In genomic region chr4:102342404-102343074, GRCh38 we compare ENCODE assay signal across 10 cellular contexts. TPM values are rescaled to one million over a fixed set of nuclear protein-coding genes. Genes with fewer than 3 reads are reported as not detected.
DNase-seq lines count a peak whose midpoint lies in the region; ATAC-seq and TF ChIP-seq lines count a peak whose summit lies in the region.
"Had no signal": no experiment of that assay in that cellular context is flagged by ENCODE, and none has a peak within 500 bp of the region (broad histone marks: within the 10 kb centered on the region; RNA-seq: fewer than 3 reads in every experiment).

No MANE protein-coding gene starts in this region.

- H3F3A ChIP-seq in GM23338 (replicated peaks; ENCODE audit: low read depth): no peaks in the 10 kb centered on the region

- no peaks in the 10 kb centered on the region for H3K27me3 Mint-ChIP-seq in CD8-positive, alpha-beta T cell (ENCODE audit: low read depth)
- H3K27me3 Mint-ChIP-seq in GM23338 (ENCODE audit: insufficient read depth, low read depth, poor library complexity) (peaks cover 19% of the 10 kb centered on the region), WTC11 (ENCODE audit: low read depth) (peaks cover 17% of the 10 kb centered on the region), immature natural killer cell (ENCODE audit: low read depth in 3 of 3) (peaks cover 5 to 19% (median 8%) of the 10 kb centered on the region in 3 donors)

- intact Hi-C loops in CD8-positive, alpha-beta T cell (cut with DNase I, micrococcal nuclease): loop anchor here (5.0 to 10.0 kb wide), 5 partner anchors 160 to 1318 kb away; partner anchors contain the start of genes BDH2 (in 1 of the 2), CENPE (in 1 of the 2), NFKB1 (in 1 of the 2) and PPP3CA (in 1 of the 2)

- no peaks in the 10 kb centered on the region for H3K27me3 ChIP-seq in CD8-positive, alpha-beta T cell (ENCODE audit: insufficient read depth, low read length)
- peaks cover 19% of the 10 kb centered on the region for H3K27me3 ChIP-seq in GM23338 (ENCODE audit: insufficient read depth)
- H3K27me3 ChIP-seq: heart left ventricle had no signal

- peaks cover 18% of the 10 kb centered on the region for H3K36me3 Mint-ChIP-seq in CD8-positive, alpha-beta T cell
- no peaks in the 10 kb centered on the region for H3K36me3 Mint-ChIP-seq in GM23338 (ENCODE audit: low read depth)
- H3K36me3 Mint-ChIP-seq in WTC11: peaks cover 3% of the 10 kb centered on the region
- no peaks in the 10 kb centered on the region for H3K36me3 Mint-ChIP-seq in immature natural killer cell

- H3K9me2 ChIP-seq in GM23338 (ENCODE audit: insufficient read depth): no peaks in the 10 kb centered on the region

- no peaks in the 10 kb centered on the region for H3K9me3 ChIP-seq in CD8-positive, alpha-beta T cell (ENCODE audit: low read length)
- H3K9me3 ChIP-seq: heart left ventricle had no signal

- no peak overlapping the region for H3K27ac ChIP-seq in CD8-positive, alpha-beta T cell (ENCODE audit: low read depth, low read length)
- H3K27ac ChIP-seq in GM23338 (ENCODE audit: low read depth): no peak overlapping the region
- H3K27ac ChIP-seq: heart left ventricle had no signal

- no peak for TF ChIP-seq CTCF in CD8-positive, alpha-beta T cell (IDR thresholded peaks at IDR 0.05)
- no peak for TF ChIP-seq CTCF in GM23338 (conservative IDR thresholded peaks at IDR 0.05; ENCODE audit: low read depth in 2 of 2)
- TF ChIP-seq CTCF in WTC11 (IDR thresholded peaks at IDR 0.05): no peak
- no peak for TF ChIP-seq CTCF in GM20000 (IDR thresholded peaks at IDR 0.05; ENCODE audit: extremely low read depth, missing control alignments)

- no peaks in the 10 kb centered on the region for H4K20me1 ChIP-seq in GM23338 (replicated peaks; ENCODE audit: insufficient read depth)

- peak overlapping the region; percentile 92 for H3K4me3 Mint-ChIP-seq in CD8-positive, alpha-beta T cell
- H3K4me3 Mint-ChIP-seq in GM23338 (peak overlapping the region; percentile 85), WTC11 (peak overlapping the region; percentile 84), immature natural killer cell (peak overlapping the region in 4 of 5 donors; percentile 11 to 66 (median 46))

- POLR2A ChIA-PET in CD8-positive, alpha-beta T cell (lab: Charles Lee): interaction anchor here (0.6 kb wide), 1 partner anchor 418 kb away, joined by 3 read pairs; no protein-coding TSS in a partner anchor
- POLR2A ChIA-PET in WTC11 (lab: Charles Lee): no interaction called here

- H3K4me2 ChIP-seq in GM23338: peak overlapping the region; percentile 97

- CTCF ChIA-PET in CD8-positive, alpha-beta T cell (lab: Charles Lee): no interaction called here
- CTCF ChIA-PET in WTC11 (lab: Charles Lee): interaction anchor here (1.0 kb wide), 1 partner anchor 20 kb away, joined by 3 read pairs; no protein-coding TSS in a partner anchor

- DNase-seq in CD8-positive, alpha-beta T cell: no peak
- DNase-seq in GM23338 (ENCODE audit: low spot score) (no peak), WTC11 (ENCODE audit: low spot score) (no peak), immature natural killer cell (no peak), GM20000 (ENCODE audit: low spot score) (no peak), T1000 (lab: John Stamatoyannopoulos, UW) (no peak), NCI-H345 (lab: John Stamatoyannopoulos, UW) (no peak)
- DNase-seq: heart left ventricle, SW 1271 had no signal

- H3K36me3 ChIP-seq in CD8-positive, alpha-beta T cell (ENCODE audit: insufficient read depth, low read length): no peaks in the 10 kb centered on the region
- no peaks in the 10 kb centered on the region for H3K36me3 ChIP-seq in GM23338 (ENCODE audit: insufficient read depth)
- H3K36me3 ChIP-seq: heart left ventricle had no signal

- ATAC-seq in CD8-positive, alpha-beta T cell: no peak
- no peak for ATAC-seq in GM23338
- no peak for ATAC-seq in WTC11
- no peak for ATAC-seq in GM18858 (IDR thresholded peaks at IDR 0.05; ENCODE audit: unreplicated experiment)
- ATAC-seq: heart left ventricle had no signal

- H3K79me2 ChIP-seq in GM23338 (replicated peaks; ENCODE audit: insufficient read depth): peaks cover 41% of the 10 kb centered on the region

- H3K27ac Mint-ChIP-seq in CD8-positive, alpha-beta T cell: no peak overlapping the region
- H3K27ac Mint-ChIP-seq in GM23338 (no peak overlapping the region), WTC11 (peak overlapping the region; percentile 44; the same call in 1 of the 2 replicates), immature natural killer cell (no peak overlapping the region)

- no peak overlapping the region for H2AFZ ChIP-seq in GM23338

- H3K4me1 ChIP-seq in CD8-positive, alpha-beta T cell (ENCODE audit: insufficient read depth, low read length): peaks cover 33% of the 10 kb centered on the region
- H3K4me1 ChIP-seq in GM23338 (ENCODE audit: insufficient read depth): peaks cover 65% of the 10 kb centered on the region

- no peak overlapping the region for H3K4me3 ChIP-seq in CD8-positive, alpha-beta T cell (ENCODE audit: low read depth, low read length)
- peak overlapping the region; percentile 82 for H3K4me3 ChIP-seq in GM23338

- H3K9me3 Mint-ChIP-seq in CD8-positive, alpha-beta T cell: no peaks in the 10 kb centered on the region
- H3K9me3 Mint-ChIP-seq in GM23338: no peaks in the 10 kb centered on the region
- no peaks in the 10 kb centered on the region for H3K9me3 Mint-ChIP-seq in WTC11
- no peaks in the 10 kb centered on the region for H3K9me3 Mint-ChIP-seq in immature natural killer cell

- peaks cover 67% of the 10 kb centered on the region for H3K4me1 Mint-ChIP-seq in CD8-positive, alpha-beta T cell (ENCODE audit: low read depth)
- H3K4me1 Mint-ChIP-seq in GM23338 (peaks cover 59% of the 10 kb centered on the region), WTC11 (peaks cover 68% of the 10 kb centered on the region), immature natural killer cell (peaks cover 31 to 35% of the 10 kb centered on the region in 2 donors)

TF ChIP-seq in GM23338, 12 proteins besides CTCF, POLR2A, EP300 and RAD21:
- TF ChIP-seq ETS1 (IDR thresholded peaks at IDR 0.05) (peak; percentile 79; the same call in 1 of the 2 replicates), NANOG (IDR thresholded peaks at IDR 0.05; ENCODE audit: borderline replicate concordance) (peak; percentile 99), CREB1 (CRISPR knock-in tag; IDR thresholded peaks at IDR 0.05; ENCODE audit: low read depth) (no peak)

TF ChIP-seq in WTC11, 78 proteins besides CTCF, POLR2A, EP300 and RAD21:
- TF ChIP-seq TEAD1 (CRISPR knock-in tag; IDR thresholded peaks at IDR 0.05) (no peak), EMX1 (CRISPR knock-in tag; IDR thresholded peaks at IDR 0.05) (no peak), MYBL2 (CRISPR knock-in tag; IDR thresholded peaks at IDR 0.05) (no peak), USF1 (CRISPR knock-in tag; IDR thresholded peaks at IDR 0.05) (0 out of 2 replicates have a peak, but pooled peaks have one; percentile 36), USF2 (CRISPR knock-in tag; IDR thresholded peaks at IDR 0.05) (peak; percentile 56; the same call in 1 of the 2 replicates)
TF ChIP-seq in WTC11: peak in this region for 2.

RNA-seq across cellular contexts. Expression of gene SLC39A8, which starts 2.7 kb away (rescaled TPM):
- 10 to 100 TPM; 19.1 to 20.0 TPM for total RNA-seq in CD8-positive, alpha-beta T cell
- total RNA-seq in GM23338 (2014; rRNA removed; shearing (Covaris generic)): 42.5 and 42.9 TPM in 2 replicates
- polyA plus RNA-seq in GM23338 (2016; fragmentation: Nextera tagmentation; extraction: Ambion mirVana) (18.7 and 20.1 TPM in 2 replicates), immature natural killer cell (10 to 100 TPM; 21.3 to 30.6 (median 28.6) TPM)
- 35.1 to 40.0 TPM (median 35.9 TPM) in 3 replicates for total RNA-seq in WTC11 (2021)
